Comparison of ENCODE assay signal across 27 cellular contexts in the genomic region with DNA sequence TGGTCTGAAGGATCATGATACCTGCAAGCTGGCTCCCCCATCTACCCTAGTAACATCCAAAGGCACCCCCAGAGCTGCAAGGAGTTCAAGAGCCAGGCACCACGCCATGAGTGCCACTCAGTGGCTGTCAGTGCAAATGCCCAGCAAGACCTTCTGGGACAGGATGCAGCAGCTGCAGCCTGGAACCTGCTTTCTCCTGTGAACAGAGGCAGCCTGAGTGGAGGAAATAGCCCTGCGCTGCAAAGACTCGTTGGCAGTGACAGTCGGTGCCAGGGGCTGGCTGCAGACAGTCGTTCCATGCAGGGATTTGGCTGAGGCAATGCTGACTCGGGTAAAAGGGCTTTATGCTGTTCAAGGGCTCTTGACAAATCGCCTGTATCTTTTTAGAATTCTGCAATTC. TPM values are rescaled to one million over a fixed set of nuclear protein-coding genes. Genes with fewer than 3 reads are reported as not detected.
DNase-seq lines count a peak whose midpoint lies in the region; ATAC-seq lines count a peak whose summit lies in the region.
"Had no signal": no experiment of that assay in that cellular context is flagged by ENCODE, and none has a peak within 500 bp of the region (broad histone marks: within the 10 kb centered on the region; RNA-seq: fewer than 3 reads in every experiment).

No MANE protein-coding gene starts in this region.

- peak in 11 of 14 donors; percentile 7 to 41 (median 35) for DNase-seq in C1 segment of cervical spinal cord (lab: John Stamatoyannopoulos, UW)
- DNase-seq in SJCRH30, result peak; percentile 40 to 48
- DNase-seq in globus pallidus (ENCODE audit: low spot score), result peak; percentile 71
- peak; percentile 26 to 91 (median 48) for DNase-seq in posterior cingulate gyrus
- DNase-seq in SW 1271 (lab: John Stamatoyannopoulos, UW), result no peak
- DNase-seq in T-helper 2 cell, result no peak
- DNase-seq in activated CD4-positive, CD25-positive, alpha-beta regulatory T cell (lab: John Stamatoyannopoulos, UW), result no peak
- DNase-seq: activated CD4-positive, alpha-beta T cell treated with anti-CD3 and anti-CD28 coated beads for 48 hours; activated naive CD4-positive, alpha-beta T cell treated with Interleukin-2 at 50 U/mL for 16 hours; activated T-cell treated with anti-CD3 and anti-CD28 coated beads, Interleukin-2, amount 50 U/mL, for 48 hours; CD4-positive, CD25-positive, alpha-beta regulatory T cell; GDM1; kidney; naive thymus-derived CD8-positive, alpha-beta T cell; NCI-H1436 treated with DMSO at 0.1 percent for 48 hours; NCI-H2171 treated with DMSO at 0.1 percent for 48 hours; NCI-H748 treated with DMSO at 0.1 percent for 48 hours; ovary; SIG-M5; T-helper 1 cell had no signal

- no peak overlapping the region for H3K27ac ChIP-seq in SJCRH30
- H3K27ac ChIP-seq: ovary, suprapubic skin had no signal

- peaks cover 11% of the 10 kb centered on the region for H3K4me1 ChIP-seq in SJCRH30
- H3K4me1 ChIP-seq: suprapubic skin had no signal

- H3K27me3 ChIP-seq in SJCRH30, result no peaks in the 10 kb centered on the region
- H3K27me3 ChIP-seq: ovary, suprapubic skin had no signal

- no peaks in the 10 kb centered on the region for H3K9me3 ChIP-seq in SJCRH30 (replicated peaks)
- H3K9me3 ChIP-seq: ovary, suprapubic skin had no signal

- no peaks in the 10 kb centered on the region for H3K36me3 ChIP-seq in SJCRH30
- H3K36me3 ChIP-seq: ovary, suprapubic skin had no signal

- H3K4me3 ChIP-seq in SJCRH30, result no peak overlapping the region
- H3K4me3 ChIP-seq: K562, ovary, suprapubic skin had no signal

- ATAC-seq in GM21717 (IDR thresholded peaks at IDR 0.05; ENCODE audit: unreplicated experiment), result no peak
- ATAC-seq: K562; naive thymus-derived CD8-positive, alpha-beta T cell had no signal

- intact Hi-C loops in posterior cingulate gyrus (cut with DNase I), result no loop called here

RNA-seq across cellular contexts. Expression of gene SSTR4, which starts 15.7 kb away (rescaled TPM):
- total RNA-seq in SJCRH30 (2014; rRNA removed; shearing (Covaris generic)), result not detected in 2 replicates
- total RNA-seq: bronchial epithelial cell; CD4-positive, CD25-positive, alpha-beta regulatory T cell; epithelial cell of proximal tubule; fibroblast of villous mesenchyme; K562; kidney; naive thymus-derived CD8-positive, alpha-beta T cell; suprapubic skin; urinary bladder had no signal

RNA-seq across cellular contexts. Expression of gene THBD, which starts 30.1 kb away (rescaled TPM):
- 0.03 TPM in 1 of 2 replicates, not detected in the other for total RNA-seq in SJCRH30 (2014; rRNA removed; shearing (Covaris generic))
- total RNA-seq: CD4-positive, CD25-positive, alpha-beta regulatory T cell had no signal

Comparison
In these comparisons a context has a peak if more than half of its experiments do, and no peak if none do; other contexts are left out.
1. DNase-seq: peak in C1 segment of cervical spinal cord (11 of 14), SJCRH30 (2 of 2), globus pallidus (single experiment) and posterior cingulate gyrus (10 of 10); none in SW 1271 (0 of 2), T-helper 2 cell (0 of 5) and activated CD4-positive, CD25-positive, alpha-beta regulatory T cell (0 of 4).